In genomic region chr11:66855574-66856495, GRCh38 we compare ENCODE assay signal across 8 cellular contexts. TPM values are rescaled to one million over a fixed set of nuclear protein-coding genes. Genes with fewer than 3 reads are reported as not detected.
A peak's percentile ranks its signal among the peaks of the same experiment; 100 is the strongest.
DNase-seq lines count a peak whose midpoint lies in the region; ATAC-seq and TF ChIP-seq lines count a peak whose summit lies in the region.

No MANE protein-coding gene starts in this region.

- TF ChIP-seq CTCF in liver (IDR thresholded peaks at IDR 0.05; ENCODE audit: low read depth, low read length, missing input control): no peak

- H3K9ac ChIP-seq in liver (ENCODE audit: low read depth in 1 of 2, low read length in 2 of 2): peak overlapping the region in 1 of 2 donors; percentile 12

- peaks cover 0 to 8% (median 2%) of the 10 kb centered on the region in 4 donors for H3K4me1 ChIP-seq in liver (ENCODE audit: control insufficient read depth in 4 of 4, insufficient read depth in 4 of 4, low read length in 3 of 4)

- no peak for TF ChIP-seq RAD21 in liver (IDR thresholded peaks at IDR 0.05)

- H3K9me3 ChIP-seq in liver (ENCODE audit: control insufficient read depth in 4 of 4, low read length in 3 of 4): no peaks in the 10 kb centered on the region

- no peaks in the 10 kb centered on the region for H3K27me3 ChIP-seq in liver (ENCODE audit: control insufficient read depth in 4 of 4, insufficient read depth in 4 of 4, low read length in 3 of 4)

- ATAC-seq in GM18868 (IDR thresholded peaks at IDR 0.05; ENCODE audit: unreplicated experiment) (peak; percentile 77), HG03108 (IDR thresholded peaks at IDR 0.05; ENCODE audit: unreplicated experiment) (peak; percentile 59)

- H3K27ac ChIP-seq in liver (ENCODE audit: low read depth in 1 of 2, low read length in 2 of 2): peak overlapping the region; percentile 40 to 55

- H3K4me3 ChIP-seq in liver (ENCODE audit: low read depth in 1 of 3, low read length in 3 of 3): peak overlapping the region in 2 of 3 donors; percentile 5 to 33

- peak; percentile 99 for DNase-seq in AG08396 (ENCODE audit: low spot score)
- DNase-seq in NCI-H226: peak; percentile 91
- peak; percentile 51 to 65 (median 62) for DNase-seq in activated CD4-positive, CD25-positive, alpha-beta regulatory T cell (lab: John Stamatoyannopoulos, UW)
- DNase-seq in dermis blood vessel endothelial cell: peak; percentile 88
- peak; percentile 51 for DNase-seq in stimulated activated CD4-positive, alpha-beta T cell treated with anti-CD3 and anti-CD28 coated beads, Interleukin-2, amount 100 ng/mL, for 4 hours (ENCODE audit: low read depth)

- peaks cover 10 to 33% (median 21%) of the 10 kb centered on the region in 4 donors for H3K36me3 ChIP-seq in liver (ENCODE audit: control insufficient read depth in 4 of 4, insufficient read depth in 3 of 4, low read depth in 1 of 4, low read length in 3 of 4)

- 42% methylated on average over 51 of the region's 51 CpGs for WGBS in liver

TF ChIP-seq in liver, 16 proteins besides CTCF, POLR2A, EP300 and RAD21:
- TF ChIP-seq RXRA (IDR thresholded peaks at IDR 0.05): no peak
- TF ChIP-seq, protein P1, sequence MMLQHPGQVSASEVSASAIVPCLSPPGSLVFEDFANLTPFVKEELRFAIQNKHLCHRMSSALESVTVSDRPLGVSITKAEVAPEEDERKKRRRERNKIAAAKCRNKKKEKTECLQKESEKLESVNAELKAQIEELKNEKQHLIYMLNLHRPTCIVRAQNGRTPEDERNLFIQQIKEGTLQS (IDR thresholded peaks at IDR 0.05): no peak
- TF ChIP-seq HNF4G (IDR thresholded peaks at IDR 0.05): no peak
- TF ChIP-seq MAX (IDR thresholded peaks at IDR 0.05): no peak
- TF ChIP-seq, protein P2, sequence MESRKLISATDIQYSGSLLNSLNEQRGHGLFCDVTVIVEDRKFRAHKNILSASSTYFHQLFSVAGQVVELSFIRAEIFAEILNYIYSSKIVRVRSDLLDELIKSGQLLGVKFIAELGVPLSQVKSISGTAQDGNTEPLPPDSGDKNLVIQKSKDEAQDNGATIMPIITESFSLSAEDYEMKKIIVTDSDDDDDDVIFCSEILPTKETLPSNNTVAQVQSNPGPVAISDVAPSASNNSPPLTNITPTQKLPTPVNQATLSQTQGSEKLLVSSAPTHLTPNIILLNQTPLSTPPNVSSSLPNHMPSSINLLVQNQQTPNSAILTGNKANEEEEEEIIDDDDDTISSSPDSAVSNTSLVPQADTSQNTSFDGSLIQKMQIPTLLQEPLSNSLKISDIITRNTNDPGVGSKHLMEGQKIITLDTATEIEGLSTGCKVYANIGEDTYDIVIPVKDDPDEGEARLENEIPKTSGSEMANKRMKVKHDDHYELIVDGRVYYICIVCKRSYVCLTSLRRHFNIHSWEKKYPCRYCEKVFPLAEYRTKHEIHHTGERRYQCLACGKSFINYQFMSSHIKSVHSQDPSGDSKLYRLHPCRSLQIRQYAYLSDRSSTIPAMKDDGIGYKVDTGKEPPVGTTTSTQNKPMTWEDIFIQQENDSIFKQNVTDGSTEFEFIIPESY (IDR thresholded peaks at IDR 0.05): no peak
- TF ChIP-seq TAF1 (conservative IDR thresholded peaks at IDR 0.05): no peak
- no peak for TF ChIP-seq FOXA2 (IDR thresholded peaks at IDR 0.05)
- no peak for TF ChIP-seq REST (IDR thresholded peaks at IDR 0.05)
- TF ChIP-seq EGR1 (IDR thresholded peaks at IDR 0.05; ENCODE audit: low read depth in 2 of 2): no peak
TF ChIP-seq in liver: peak in this region for 0.

RNA-seq across cellular contexts. Expression of gene LRFN4, which starts 1.0 kb away (rescaled TPM):
- 30.8 and 33.3 TPM in 2 replicates for total RNA-seq in dermis blood vessel endothelial cell
- 1 to 10 TPM in 1 of 2 donors, under 1 TPM in 1; 0.75 to 3.4 TPM for total RNA-seq in liver
- 1 to 10 TPM in 1 of 2 donors, not detected in 1; 1.5 TPM for polyA plus RNA-seq in liver

RNA-seq across cellular contexts. Expression of gene RCE1, which starts 12.6 kb away (rescaled TPM):
- 17.0 and 27.0 TPM in 2 replicates for total RNA-seq in dermis blood vessel endothelial cell
- total RNA-seq in liver: 1 to 10 TPM; 3.0 to 7.7 TPM
- 1 to 10 TPM; 2.9 to 3.4 TPM for polyA plus RNA-seq in liver

Comparison
In these comparisons a context has a peak if more than half of its experiments do, and no peak if none do; other contexts are left out.
1. Peak in every context shown above with its lines: DNase-seq, ATAC-seq, H3K4me3 ChIP-seq and H3K27ac ChIP-seq.